ENCODE assay signal across 12 cellular contexts in the genomic region with DNA sequence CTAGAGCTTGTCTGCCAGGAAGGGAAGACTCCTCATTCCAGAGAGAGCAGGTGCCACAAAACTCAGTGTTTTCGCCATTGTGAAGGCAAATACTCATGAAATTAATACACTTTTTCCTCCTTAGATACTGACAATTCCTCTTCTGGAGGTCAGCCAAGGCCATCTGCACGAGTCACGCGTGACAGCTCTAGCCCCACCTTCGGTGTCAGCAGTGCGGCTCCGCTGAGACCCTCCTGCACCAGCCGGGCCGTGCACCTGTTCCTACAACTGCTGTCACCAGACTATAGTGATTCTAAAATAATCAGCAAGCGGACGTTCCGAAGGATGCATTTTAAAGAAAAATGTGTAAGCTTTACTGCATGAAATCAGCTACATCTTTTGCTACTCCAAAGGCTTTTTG.
"Had no signal": no experiment of that assay in that cellular context is flagged by ENCODE, and none has a peak within 500 bp of the region (broad histone marks: within the 10 kb centered on the region; RNA-seq: fewer than 3 reads in every experiment).

No MANE protein-coding gene starts in this region.

- H3K4me1 ChIP-seq: colonic mucosa, suprapubic skin had no signal

- H3K36me3 ChIP-seq: cardiac muscle cell, colonic mucosa, heart right ventricle, suprapubic skin, upper lobe of left lung, WERI-Rb-1 had no signal

- H3K9me3 ChIP-seq: colonic mucosa had no signal

- H3K4me3 ChIP-seq: cardiac muscle cell, colonic mucosa, heart right ventricle, suprapubic skin, upper lobe of left lung had no signal

- H3K27ac Mint-ChIP-seq: activated naive CD4-positive, alpha-beta T cell treated with anti-CD3 and anti-CD28 coated beads for 36 hours; activated T-helper 1 cell treated with anti-CD3 and anti-CD28 coated beads, Interleukin-12 subunit alpha, Interleukin-12 subunit beta, Interleukin-2, Interleukin-4 antibody, amounts not matched to agents 30 ng/mL and 10 ng/mL and 1 ng/mL, durations not matched to agents 14 hours and 24 hours and 36 hours had no signal

- H3K4me3 Mint-ChIP-seq: activated naive CD4-positive, alpha-beta T cell treated with anti-CD3 and anti-CD28 coated beads for 36 hours; activated T-helper 1 cell treated with anti-CD3 and anti-CD28 coated beads, Interleukin-12 subunit alpha, Interleukin-12 subunit beta, Interleukin-2, Interleukin-4 antibody, amounts not matched to agents 30 ng/mL and 10 ng/mL and 1 ng/mL, durations not matched to agents 14 hours and 24 hours and 36 hours had no signal

- H3K27ac ChIP-seq: colonic mucosa, heart right ventricle, suprapubic skin, WERI-Rb-1 had no signal

- H3K27me3 ChIP-seq: cardiac muscle cell, colonic mucosa, heart right ventricle, suprapubic skin, upper lobe of left lung had no signal

- DNase-seq: activated CD4-positive, alpha-beta T cell treated with anti-CD3 and anti-CD28 coated beads for 48 hours; activated naive CD4-positive, alpha-beta T cell treated with anti-CD3 and anti-CD28 coated beads for 36 hours; colonic mucosa; heart right ventricle; islet precursor cell; stimulated activated CD4-positive, alpha-beta T cell treated with anti-CD3 and anti-CD28 coated beads, Interleukin-2, amount 100 ng/mL, for 48 hours; stimulated activated naive CD8-positive, alpha-beta T cell treated with anti-CD3 and anti-CD28 coated beads, Interleukin-15, Interleukin-2, amounts not matched to agents 100 U/mL and 50 U/mL, for 24 hours; upper lobe of left lung; WERI-Rb-1 had no signal

- H3K9me3 Mint-ChIP-seq: activated T-helper 1 cell treated with anti-CD3 and anti-CD28 coated beads, Interleukin-12 subunit alpha, Interleukin-12 subunit beta, Interleukin-2, Interleukin-4 antibody, amounts not matched to agents 30 ng/mL and 10 ng/mL and 1 ng/mL, durations not matched to agents 14 hours and 24 hours and 36 hours had no signal
